In the genomic region with DNA sequence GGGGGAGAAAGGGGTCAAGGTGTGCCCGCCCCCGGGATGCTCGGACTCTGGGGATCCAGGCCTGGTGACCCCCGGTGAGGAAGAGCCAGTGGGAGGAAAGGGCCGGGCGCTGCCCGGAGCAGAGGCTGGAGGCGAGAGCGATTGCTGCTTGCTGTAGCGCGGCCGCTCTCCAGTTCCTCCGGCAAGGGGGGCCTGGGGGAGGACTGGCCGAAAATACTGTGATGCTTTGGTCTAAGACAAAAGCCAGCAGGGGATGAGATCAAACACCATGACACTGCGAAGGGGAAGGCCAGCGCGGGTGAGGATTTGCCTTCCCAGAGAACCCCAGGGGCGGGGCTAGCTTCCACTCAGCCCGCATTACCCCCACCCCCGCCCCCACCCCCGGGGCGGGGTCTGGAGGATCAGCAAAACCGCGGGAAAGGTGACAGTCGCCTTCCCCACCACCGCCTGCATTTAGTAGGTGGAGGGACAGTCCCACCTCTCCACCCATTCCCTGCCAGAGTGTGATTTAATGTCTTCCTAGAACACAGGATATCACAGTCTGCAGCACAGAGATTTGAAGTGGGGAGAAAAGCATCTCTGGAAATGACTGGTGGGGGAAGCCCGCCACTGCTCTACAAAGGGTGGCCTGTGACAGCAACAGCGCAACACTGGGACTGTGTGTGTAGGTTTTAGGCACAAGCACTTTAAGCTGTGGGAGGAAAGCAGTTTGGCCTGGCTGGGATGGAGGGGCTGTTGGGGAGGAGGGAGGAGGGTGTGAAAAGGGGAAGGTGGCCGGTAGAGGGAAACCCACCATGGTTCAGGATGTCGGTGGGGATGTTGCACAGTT, we compare ENCODE assay signal across 8 cellular contexts. TPM values are rescaled to one million over a fixed set of nuclear protein-coding genes. Genes with fewer than 3 reads are reported as not detected.
A peak's percentile ranks its signal among the peaks of the same experiment; 100 is the strongest.
DNase-seq lines count a peak whose midpoint lies in the region; ATAC-seq and TF ChIP-seq lines count a peak whose summit lies in the region.

No MANE protein-coding gene starts in this region.

- TF ChIP-seq CTCF in GM06990 (IDR thresholded peaks at IDR 0.05; ENCODE audit: insufficient read depth, low read length, poor library complexity, severe bottlenecking), result no peak

- H3K9me3 ChIP-seq in iPS-15b (ENCODE audit: control insufficient read depth, insufficient read depth, low read length) (no peaks in the 10 kb centered on the region), skeletal muscle tissue (ENCODE audit: control insufficient read depth in 3 of 3, low read length in 3 of 3) (no peaks in the 10 kb centered on the region)

- peak overlapping the region; percentile 61 for H3K4me3 ChIP-seq in GM06990 (replicated peaks; ENCODE audit: low read depth, low read length)
- H3K4me3 ChIP-seq in iPS-15b (ENCODE audit: low read depth, low read length), result peak overlapping the region; percentile 58
- peak overlapping the region; percentile 54 to 58 (median 54) for H3K4me3 ChIP-seq in skeletal muscle tissue (ENCODE audit: low read length in 3 of 3)

- peaks cover 9% of the 10 kb centered on the region for H3K4me1 ChIP-seq in iPS-15b (ENCODE audit: control insufficient read depth, insufficient read depth, low read length)
- H3K4me1 ChIP-seq in skeletal muscle tissue (ENCODE audit: control insufficient read depth in 3 of 3, insufficient read depth in 3 of 3, low read length in 3 of 3), result peaks cover 33 to 34% (median 33%) of the 10 kb centered on the region in 3 donors

- H3K27me3 ChIP-seq in GM06990 (replicated peaks; ENCODE audit: control insufficient read depth, insufficient read depth, low read length), result no peaks in the 10 kb centered on the region
- H3K27me3 ChIP-seq in iPS-15b (ENCODE audit: control insufficient read depth, insufficient read depth, low read length), result no peaks in the 10 kb centered on the region
- peaks cover 2 to 12% (median 5%) of the 10 kb centered on the region in 3 donors for H3K27me3 ChIP-seq in skeletal muscle tissue (ENCODE audit: control insufficient read depth in 3 of 3, insufficient read depth in 3 of 3, low read length in 3 of 3)

- ATAC-seq in HG02588 (IDR thresholded peaks at IDR 0.05; ENCODE audit: unreplicated experiment), result peak; percentile 83

- H3K36me3 ChIP-seq in GM06990 (ENCODE audit: control insufficient read depth, insufficient read depth, low read length) (no peaks in the 10 kb centered on the region), iPS-15b (ENCODE audit: control insufficient read depth, insufficient read depth, low read length) (no peaks in the 10 kb centered on the region), skeletal muscle tissue (ENCODE audit: control insufficient read depth in 3 of 3, insufficient read depth in 3 of 3, low read length in 3 of 3) (no peaks in the 10 kb centered on the region)

- H3K9ac ChIP-seq in iPS-15b (ENCODE audit: low read depth, low read length), result peak overlapping the region; percentile 14
- H3K9ac ChIP-seq in skeletal muscle tissue (ENCODE audit: low read depth in 1 of 3, low read length in 3 of 3), result peak overlapping the region; percentile 33 to 50 (median 45)

- H3K27ac ChIP-seq in angular gyrus (ENCODE audit: low read depth, low read length), result peak overlapping the region; percentile 37
- H3K27ac ChIP-seq in skeletal muscle tissue (ENCODE audit: low read depth, low read length), result peak overlapping the region; percentile 66

- DNase-seq in GM06990 (ENCODE audit: extremely low read depth, insufficient read length) (peak; percentile 78), NCI-H1105 treated with DMSO at 0.1 percent for 48 hours (lab: John Stamatoyannopoulos, UW) (peak; percentile 69), T-helper 1 cell (peak in 3 of 5 donors; percentile 34 to 89 (median 43)), occipital lobe (lab: John Stamatoyannopoulos, UW) (no peak)

RNA-seq across cellular contexts. Expression of a gene that starts 25.7 kb away (rescaled TPM):
- total RNA-seq in skeletal muscle tissue, result 175 TPM
- 26.2 TPM for total RNA-seq in occipital lobe
